Comparison of ENCODE assay signal across 2 cellular contexts in the genomic region with DNA sequence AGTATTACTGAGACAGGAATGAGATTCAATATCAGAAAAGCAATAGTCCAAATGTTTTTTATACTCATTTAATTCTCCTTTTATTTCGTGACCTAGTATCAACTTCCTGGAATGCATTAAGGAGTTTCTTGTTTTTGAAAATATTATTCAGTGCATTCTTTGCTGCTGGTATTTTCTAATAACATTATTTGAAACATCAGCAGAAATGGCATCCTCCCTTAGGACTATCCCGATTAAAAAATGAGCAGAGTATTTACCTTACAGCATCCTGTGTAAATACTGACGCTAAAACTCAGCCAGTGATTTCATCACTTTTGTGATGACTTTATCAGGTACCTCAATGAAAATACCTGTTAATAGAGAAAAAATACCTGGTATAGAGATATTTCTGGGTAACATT.
A peak's percentile ranks its signal among the peaks of the same experiment; 100 is the strongest.
TF ChIP-seq lines count a peak whose summit lies in the region.

No MANE protein-coding gene starts in this region.

TF ChIP-seq in A549, 52 proteins besides CTCF, POLR2A, EP300 and RAD21:
- TF ChIP-seq RNF2 (IDR thresholded peaks at IDR 0.05; ENCODE audit: borderline replicate concordance, low read depth) (no peak), MAFK (IDR thresholded peaks at IDR 0.05; ENCODE audit: partially characterized antibody) (peak; percentile 83)

TF ChIP-seq in HepG2, 621 proteins besides CTCF, POLR2A, EP300 and RAD21:
- TF ChIP-seq ARNT2 (CRISPR knock-in tag; IDR thresholded peaks at IDR 0.05; ENCODE audit: low read depth): no peak
- peak; percentile 46 to 50; a peak in 2 of 4 replicates for TF ChIP-seq MAFK (conservative IDR thresholded peaks at IDR 0.05 in 1 of 2, IDR thresholded peaks at IDR 0.05 in 1 of 2; ENCODE audit: low read length in 2 of 2)
- TF ChIP-seq MAFF (IDR thresholded peaks at IDR 0.05; ENCODE audit: low read depth, low read length): peak; percentile 33; the same call in 1 of the 2 replicates
